In the genomic region with DNA sequence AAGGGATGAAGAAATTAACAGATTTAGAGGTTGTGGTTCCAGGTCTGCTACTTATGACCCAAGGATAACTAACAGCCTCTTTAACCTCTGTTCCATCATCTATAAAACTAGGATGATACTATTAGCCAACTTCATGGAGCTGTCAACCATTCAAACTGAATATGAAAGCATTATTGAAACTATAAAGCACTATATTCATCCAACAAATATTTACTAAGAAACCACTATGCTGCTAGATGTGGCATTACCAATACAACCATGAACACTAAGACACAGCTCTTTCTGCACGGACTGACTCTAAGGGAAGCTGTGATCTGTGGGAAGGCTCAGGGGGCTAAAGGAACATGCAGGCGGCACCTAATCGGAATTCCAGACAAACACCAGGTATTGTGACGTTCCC, we compare ENCODE assay signal across 1 cellular context.
TF ChIP-seq lines count a peak whose summit lies in the region.

No MANE protein-coding gene starts in this region.

TF ChIP-seq in HepG2, 621 proteins besides CTCF, POLR2A, EP300 and RAD21 (continued from another document):
- TF ChIP-seq, protein P1, sequence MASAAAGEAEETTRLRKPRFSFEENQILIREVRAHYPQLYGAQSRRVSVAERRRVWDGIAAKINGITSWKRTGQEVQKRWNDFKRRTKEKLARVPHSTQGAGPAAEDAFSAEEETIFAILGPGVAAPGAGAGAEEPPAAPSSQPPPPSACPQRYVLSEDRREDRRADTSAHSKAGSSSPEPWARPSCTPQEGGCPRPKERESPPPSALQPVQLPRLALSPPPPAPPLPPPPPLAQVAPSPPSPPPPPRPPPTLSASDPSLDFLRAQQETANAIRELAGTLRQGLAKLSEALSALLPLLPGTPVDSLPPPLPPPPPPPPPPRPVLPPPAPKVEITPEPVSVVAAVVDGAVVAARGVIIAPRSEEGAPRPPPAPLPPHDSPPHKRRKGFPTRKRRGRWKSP (CRISPR knock-in tag; IDR thresholded peaks at IDR 0.05): no peak
- TF ChIP-seq, protein P2, sequence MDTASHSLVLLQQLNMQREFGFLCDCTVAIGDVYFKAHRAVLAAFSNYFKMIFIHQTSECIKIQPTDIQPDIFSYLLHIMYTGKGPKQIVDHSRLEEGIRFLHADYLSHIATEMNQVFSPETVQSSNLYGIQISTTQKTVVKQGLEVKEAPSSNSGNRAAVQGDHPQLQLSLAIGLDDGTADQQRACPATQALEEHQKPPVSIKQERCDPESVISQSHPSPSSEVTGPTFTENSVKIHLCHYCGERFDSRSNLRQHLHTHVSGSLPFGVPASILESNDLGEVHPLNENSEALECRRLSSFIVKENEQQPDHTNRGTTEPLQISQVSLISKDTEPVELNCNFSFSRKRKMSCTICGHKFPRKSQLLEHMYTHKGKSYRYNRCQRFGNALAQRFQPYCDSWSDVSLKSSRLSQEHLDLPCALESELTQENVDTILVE (CRISPR knock-in tag; IDR thresholded peaks at IDR 0.05): no peak
- TF ChIP-seq, protein P3, sequence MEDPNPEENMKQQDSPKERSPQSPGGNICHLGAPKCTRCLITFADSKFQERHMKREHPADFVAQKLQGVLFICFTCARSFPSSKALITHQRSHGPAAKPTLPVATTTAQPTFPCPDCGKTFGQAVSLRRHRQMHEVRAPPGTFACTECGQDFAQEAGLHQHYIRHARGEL (CRISPR knock-in tag; IDR thresholded peaks at IDR 0.05): no peak
- TF ChIP-seq ZBTB38 (CRISPR knock-in tag; IDR thresholded peaks at IDR 0.05) (no peak), ZNF737 (CRISPR knock-in tag; IDR thresholded peaks at IDR 0.05; ENCODE audit: borderline replicate concordance) (no peak), ATM (IDR thresholded peaks at IDR 0.05; ENCODE audit: borderline replicate concordance) (no peak), ZNF143 (CRISPR knock-in tag; IDR thresholded peaks at IDR 0.05) (no peak), ZNF354B (CRISPR knock-in tag; IDR thresholded peaks at IDR 0.05) (no peak), HNRNPUL1 (IDR thresholded peaks at IDR 0.05; ENCODE audit: low read depth, low read length) (no peak), CEBPG (CRISPR knock-in tag; IDR thresholded peaks at IDR 0.05) (no peak), ZKSCAN1 (IDR thresholded peaks at IDR 0.05; ENCODE audit: low read length) (no peak)
- TF ChIP-seq, protein P4, sequence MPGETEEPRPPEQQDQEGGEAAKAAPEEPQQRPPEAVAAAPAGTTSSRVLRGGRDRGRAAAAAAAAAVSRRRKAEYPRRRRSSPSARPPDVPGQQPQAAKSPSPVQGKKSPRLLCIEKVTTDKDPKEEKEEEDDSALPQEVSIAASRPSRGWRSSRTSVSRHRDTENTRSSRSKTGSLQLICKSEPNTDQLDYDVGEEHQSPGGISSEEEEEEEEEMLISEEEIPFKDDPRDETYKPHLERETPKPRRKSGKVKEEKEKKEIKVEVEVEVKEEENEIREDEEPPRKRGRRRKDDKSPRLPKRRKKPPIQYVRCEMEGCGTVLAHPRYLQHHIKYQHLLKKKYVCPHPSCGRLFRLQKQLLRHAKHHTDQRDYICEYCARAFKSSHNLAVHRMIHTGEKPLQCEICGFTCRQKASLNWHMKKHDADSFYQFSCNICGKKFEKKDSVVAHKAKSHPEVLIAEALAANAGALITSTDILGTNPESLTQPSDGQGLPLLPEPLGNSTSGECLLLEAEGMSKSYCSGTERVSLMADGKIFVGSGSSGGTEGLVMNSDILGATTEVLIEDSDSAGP (CRISPR knock-in tag; IDR thresholded peaks at IDR 0.05; ENCODE audit: borderline replicate concordance): no peak
- TF ChIP-seq, protein P5, sequence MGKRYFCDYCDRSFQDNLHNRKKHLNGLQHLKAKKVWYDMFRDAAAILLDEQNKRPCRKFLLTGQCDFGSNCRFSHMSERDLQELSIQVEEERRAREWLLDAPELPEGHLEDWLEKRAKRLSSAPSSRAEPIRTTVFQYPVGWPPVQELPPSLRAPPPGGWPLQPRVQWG (CRISPR knock-in tag; IDR thresholded peaks at IDR 0.05; ENCODE audit: borderline replicate concordance, low read depth): no peak
- TF ChIP-seq, protein P6, sequence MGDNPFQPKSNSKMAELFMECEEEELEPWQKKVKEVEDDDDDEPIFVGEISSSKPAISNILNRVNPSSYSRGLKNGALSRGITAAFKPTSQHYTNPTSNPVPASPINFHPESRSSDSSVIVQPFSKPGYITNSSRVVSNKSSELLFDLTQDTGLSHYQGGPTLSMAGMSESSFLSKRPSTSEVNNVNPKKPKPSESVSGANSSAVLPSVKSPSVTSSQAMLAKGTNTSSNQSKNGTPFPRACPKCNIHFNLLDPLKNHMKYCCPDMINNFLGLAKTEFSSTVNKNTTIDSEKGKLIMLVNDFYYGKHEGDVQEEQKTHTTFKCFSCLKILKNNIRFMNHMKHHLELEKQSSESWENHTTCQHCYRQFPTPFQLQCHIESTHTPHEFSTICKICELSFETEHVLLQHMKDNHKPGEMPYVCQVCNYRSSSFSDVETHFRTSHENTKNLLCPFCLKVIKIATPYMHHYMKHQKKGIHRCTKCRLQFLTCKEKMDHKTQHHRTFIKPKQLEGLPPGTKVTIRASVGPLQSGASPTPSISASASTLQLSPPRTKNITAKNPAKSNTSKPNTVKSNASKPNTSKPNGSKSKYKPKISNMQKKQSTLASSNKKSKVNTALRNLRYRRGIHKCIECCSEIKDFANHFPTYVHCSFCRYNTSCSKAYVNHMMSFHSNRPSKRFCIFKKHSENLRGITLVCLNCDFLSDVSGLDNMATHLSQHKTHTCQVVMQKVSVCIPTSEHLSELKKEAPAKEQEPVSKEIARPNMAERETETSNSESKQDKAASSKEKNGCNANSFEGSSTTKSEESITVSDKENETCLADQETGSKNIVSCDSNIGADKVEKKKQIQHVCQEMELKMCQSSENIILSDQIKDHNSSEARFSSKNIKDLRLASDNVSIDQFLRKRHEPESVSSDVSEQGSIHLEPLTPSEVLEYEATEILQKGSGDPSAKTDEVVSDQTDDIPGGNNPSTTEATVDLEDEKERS (CRISPR knock-in tag; IDR thresholded peaks at IDR 0.05): no peak
- TF ChIP-seq, protein P7, sequence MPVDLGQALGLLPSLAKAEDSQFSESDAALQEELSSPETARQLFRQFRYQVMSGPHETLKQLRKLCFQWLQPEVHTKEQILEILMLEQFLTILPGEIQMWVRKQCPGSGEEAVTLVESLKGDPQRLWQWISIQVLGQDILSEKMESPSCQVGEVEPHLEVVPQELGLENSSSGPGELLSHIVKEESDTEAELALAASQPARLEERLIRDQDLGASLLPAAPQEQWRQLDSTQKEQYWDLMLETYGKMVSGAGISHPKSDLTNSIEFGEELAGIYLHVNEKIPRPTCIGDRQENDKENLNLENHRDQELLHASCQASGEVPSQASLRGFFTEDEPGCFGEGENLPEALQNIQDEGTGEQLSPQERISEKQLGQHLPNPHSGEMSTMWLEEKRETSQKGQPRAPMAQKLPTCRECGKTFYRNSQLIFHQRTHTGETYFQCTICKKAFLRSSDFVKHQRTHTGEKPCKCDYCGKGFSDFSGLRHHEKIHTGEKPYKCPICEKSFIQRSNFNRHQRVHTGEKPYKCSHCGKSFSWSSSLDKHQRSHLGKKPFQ (CRISPR knock-in tag; IDR thresholded peaks at IDR 0.05; ENCODE audit: insufficient replicate concordance): no peak
- TF ChIP-seq, protein P8, sequence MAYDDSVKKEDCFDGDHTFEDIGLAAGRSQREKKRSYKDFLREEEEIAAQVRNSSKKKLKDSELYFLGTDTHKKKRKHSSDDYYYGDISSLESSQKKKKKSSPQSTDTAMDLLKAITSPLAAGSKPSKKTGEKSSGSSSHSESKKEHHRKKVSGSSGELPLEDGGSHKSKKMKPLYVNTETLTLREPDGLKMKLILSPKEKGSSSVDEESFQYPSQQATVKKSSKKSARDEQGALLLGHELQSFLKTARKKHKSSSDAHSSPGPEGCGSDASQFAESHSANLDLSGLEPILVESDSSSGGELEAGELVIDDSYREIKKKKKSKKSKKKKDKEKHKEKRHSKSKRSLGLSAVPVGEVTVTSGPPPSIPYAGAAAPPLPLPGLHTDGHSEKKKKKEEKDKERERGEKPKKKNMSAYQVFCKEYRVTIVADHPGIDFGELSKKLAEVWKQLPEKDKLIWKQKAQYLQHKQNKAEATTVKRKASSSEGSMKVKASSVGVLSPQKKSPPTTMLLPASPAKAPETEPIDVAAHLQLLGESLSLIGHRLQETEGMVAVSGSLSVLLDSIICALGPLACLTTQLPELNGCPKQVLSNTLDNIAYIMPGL (CRISPR knock-in tag; IDR thresholded peaks at IDR 0.05; ENCODE audit: borderline replicate concordance in 1 of 2, low read depth in 1 of 2): no peak
- TF ChIP-seq, protein P9, sequence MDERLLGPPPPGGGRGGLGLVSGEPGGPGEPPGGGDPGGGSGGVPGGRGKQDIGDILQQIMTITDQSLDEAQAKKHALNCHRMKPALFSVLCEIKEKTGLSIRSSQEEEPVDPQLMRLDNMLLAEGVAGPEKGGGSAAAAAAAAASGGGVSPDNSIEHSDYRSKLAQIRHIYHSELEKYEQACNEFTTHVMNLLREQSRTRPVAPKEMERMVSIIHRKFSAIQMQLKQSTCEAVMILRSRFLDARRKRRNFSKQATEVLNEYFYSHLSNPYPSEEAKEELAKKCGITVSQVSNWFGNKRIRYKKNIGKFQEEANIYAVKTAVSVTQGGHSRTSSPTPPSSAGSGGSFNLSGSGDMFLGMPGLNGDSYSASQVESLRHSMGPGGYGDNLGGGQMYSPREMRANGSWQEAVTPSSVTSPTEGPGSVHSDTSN (CRISPR knock-in tag; IDR thresholded peaks at IDR 0.05): no peak
